In the genomic region with DNA sequence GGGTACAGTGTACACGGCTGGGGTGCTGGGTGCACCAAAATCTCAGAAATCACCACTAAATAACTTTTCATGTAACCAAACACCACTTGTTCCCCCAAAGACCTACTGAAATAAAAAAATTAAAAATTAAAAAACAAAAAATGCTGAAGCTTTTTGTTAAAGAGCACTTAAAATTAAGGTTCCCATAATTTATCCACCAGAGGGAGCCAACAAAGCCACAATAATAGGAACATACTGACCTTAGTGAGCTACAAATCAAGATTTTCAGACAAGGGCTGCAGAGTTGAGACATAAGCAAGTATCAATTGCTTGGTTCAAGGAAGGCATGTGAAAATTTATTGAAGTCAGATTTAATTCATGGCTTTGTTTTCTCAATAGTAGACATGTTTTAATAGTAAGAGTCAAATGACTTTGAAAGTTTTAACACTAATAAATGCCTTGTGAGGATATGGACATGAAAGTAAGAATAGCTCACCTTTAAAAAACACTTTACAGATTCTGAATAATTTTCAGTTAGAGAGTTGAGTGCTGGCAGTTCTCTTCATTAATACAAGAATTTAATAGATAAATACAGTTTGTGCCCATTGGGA, we compare ENCODE assay signal across 8 cellular contexts. TPM values are rescaled to one million over a fixed set of nuclear protein-coding genes. Genes with fewer than 3 reads are reported as not detected.
DNase-seq lines count a peak whose midpoint lies in the region; ATAC-seq, FAIRE-seq and TF ChIP-seq lines count a peak whose summit lies in the region.

No MANE protein-coding gene starts in this region.

- no peak for FAIRE-seq in HTR-8/SVneo (lab: Jason Lieb, UNC)

- TF ChIP-seq CTCF in AG09319 (IDR thresholded peaks at IDR 0.05; ENCODE audit: low read depth, low read length) (peak; percentile 60), kidney epithelial cell (IDR thresholded peaks at IDR 0.05; ENCODE audit: insufficient read depth, low read length, poor library complexity, severe bottlenecking) (peak; percentile 65)

- ATAC-seq in HG03045 (IDR thresholded peaks at IDR 0.05; ENCODE audit: unreplicated experiment) (no peak), HG03095 (IDR thresholded peaks at IDR 0.05; ENCODE audit: unreplicated experiment) (no peak)

- no peaks in the 10 kb centered on the region for H3K36me3 ChIP-seq in kidney epithelial cell (ENCODE audit: control insufficient read depth, insufficient read depth, low read length)

- no peak for DNase-seq in AG09319 (ENCODE audit: extremely low read depth, low read depth)
- peak; percentile 32 for DNase-seq in HTR-8/SVneo (ENCODE audit: insufficient read length, low spot score)
- peak; percentile 38 for DNase-seq in amniotic epithelial cell (ENCODE audit: low read depth)
- no peak for DNase-seq in kidney epithelial cell (ENCODE audit: low read depth)
- DNase-seq in NCI-H226, result no peak
- DNase-seq in SHP77 treated with DMSO at 0.1 percent for 48 hours (lab: John Stamatoyannopoulos, UW), result no peak

- no peak overlapping the region for H3K4me3 ChIP-seq in kidney epithelial cell (ENCODE audit: low read depth, low read length)

- H3K27me3 ChIP-seq in kidney epithelial cell (ENCODE audit: control insufficient read depth, insufficient read depth, low read length), result no peaks in the 10 kb centered on the region

RNA-seq across cellular contexts. Expression of a gene that starts 43.0 kb away (rescaled TPM):
- total RNA-seq in kidney epithelial cell, result 58.4 and 64.1 TPM in 2 replicates

Comparison
In these comparisons a context has a peak if more than half of its experiments do, and no peak if none do; other contexts are left out.
1. DNase-seq: peak in HTR-8/SVneo (single experiment) and amniotic epithelial cell (single experiment); none in AG09319 (single experiment), kidney epithelial cell (single experiment), NCI-H226 (single experiment) and SHP77 treated with DMSO at 0.1 percent for 48 hours (single experiment).